Comparison of ENCODE assay signal across 22 cellular contexts in genomic region chr16:27175888-27176287, GRCh38. TPM values are rescaled to one million over a fixed set of nuclear protein-coding genes. Genes with fewer than 3 reads are reported as not detected.
DNase-seq lines count a peak whose midpoint lies in the region; FAIRE-seq and TF ChIP-seq lines count a peak whose summit lies in the region.
"Had no signal": no experiment of that assay in that cellular context is flagged by ENCODE, and none has a peak within 500 bp of the region (broad histone marks: within the 10 kb centered on the region; RNA-seq: fewer than 3 reads in every experiment).

No MANE protein-coding gene starts in this region.

- H3K4me2 ChIP-seq in Loucy (ENCODE audit: low read depth, low read length, poor library complexity, severe bottlenecking): peak overlapping the region; percentile 4

- TF ChIP-seq CTCF in Loucy (conservative IDR thresholded peaks at IDR 0.05; ENCODE audit: low read length) (no peak), adrenal gland (IDR thresholded peaks at IDR 0.05) (no peak), kidney (IDR thresholded peaks at IDR 0.05; ENCODE audit: borderline replicate concordance, extremely low read depth, insufficient read depth) (no peak)

- H3K4me1 ChIP-seq in Loucy (ENCODE audit: insufficient read depth, low read length, poor library complexity, severe bottlenecking) (peaks cover 68% of the 10 kb centered on the region), adrenal gland (replicated peaks in 1 of 2) (no peaks in the 10 kb centered on the region), kidney (ENCODE audit: control insufficient read depth in 1 of 2, insufficient read depth in 1 of 2, low read depth in 1 of 2, low read length in 2 of 2) (peaks cover 0 to 2% of the 10 kb centered on the region in 2 donors)
- H3K4me1 ChIP-seq: pancreas, thyroid gland had no signal

- intact Hi-C loops in adrenal gland (cut with DNase I) (loop anchor here (5.0 to 10.0 kb wide), 3 partner anchors 196 to 289 kb away; no protein-coding TSS in a partner anchor), kidney (cut with DNase I) (loop anchor here (10.0 kb wide), 2 partner anchors 189 to 279 kb away; no protein-coding TSS in a partner anchor)

- H3K27ac ChIP-seq in epithelial cell of prostate: peak overlapping the region; percentile 77
- no peak overlapping the region for H3K27ac ChIP-seq in adrenal gland
- no peak overlapping the region for H3K27ac ChIP-seq in kidney (ENCODE audit: low read depth in 2 of 2, low read length in 2 of 2)
- H3K27ac ChIP-seq: foreskin keratinocyte, pancreas, thyroid gland had no signal

- H3K9me2 ChIP-seq in Loucy (replicated peaks; ENCODE audit: low read depth, low read length): no peaks in the 10 kb centered on the region

- H2AFZ ChIP-seq in Loucy (ENCODE audit: low read length): no peak overlapping the region

- H3K27me3 ChIP-seq in Loucy (ENCODE audit: insufficient read depth, low read length, poor library complexity, severe bottlenecking) (no peaks in the 10 kb centered on the region), adrenal gland (no peaks in the 10 kb centered on the region)
- H3K27me3 ChIP-seq: foreskin keratinocyte, pancreas, thyroid gland had no signal

- no peaks in the 10 kb centered on the region for H3K79me2 ChIP-seq in Loucy (ENCODE audit: insufficient read depth, low read length)

- H3K4me3 ChIP-seq in Loucy (ENCODE audit: low read length, poor library complexity, severe bottlenecking) (no peak overlapping the region), adrenal gland (no peak overlapping the region), kidney (ENCODE audit: low read length in 2 of 2) (no peak overlapping the region)
- H3K4me3 ChIP-seq: pancreas, thyroid gland had no signal

- FAIRE-seq in kidney (lab: Jason Lieb, UNC): no peak
- FAIRE-seq: bronchial epithelial cell, endothelial cell of umbilical vein, pancreas had no signal

- peak; percentile 28 for DNase-seq in activated CD4-positive, alpha-beta T cell treated with anti-CD3 and anti-CD28 coated beads for 48 hours
- no peak for DNase-seq in activated CD4-positive, alpha-beta T cell treated with anti-CD3 and anti-CD28 coated beads, Interleukin-2, amount 50 U/mL, for 4 hours
- DNase-seq in CD1c-positive myeloid dendritic cell (ENCODE audit: extremely low spot score) (peak; percentile 12), epithelial cell of prostate (ENCODE audit: low read depth, low spot score) (no peak), adrenal gland (no peak), kidney (no peak)
- no peak for DNase-seq in stimulated activated CD8-positive, alpha-beta memory T cell treated with anti-CD3 and anti-CD28 coated beads, Interleukin-4, amount 100 ng/mL, for 48 hours
- DNase-seq: activated CD8-positive, alpha-beta memory T cell treated with anti-CD3 and anti-CD28 coated beads for 24 hours; cortex of kidney; foreskin keratinocyte; hypothalamus; naive B cell; NCI-H1694 treated with DMSO at 0.1 percent for 48 hours; NCI-H345; pancreas; RPMI8226; stimulated activated naive B cell treated with anti-CD40 and anti-IgM and Interleukin-4, amounts not matched to agents 10 μg/mL and 1 μg/mL and 100 μg/mL, for 72 hours; SW 1271; thyroid gland had no signal

- no peaks in the 10 kb centered on the region for H3K36me3 ChIP-seq in Loucy (ENCODE audit: insufficient read depth, low read length)
- no peaks in the 10 kb centered on the region for H3K36me3 ChIP-seq in adrenal gland (replicated peaks in 1 of 2)
- H3K36me3 ChIP-seq in kidney (ENCODE audit: control insufficient read depth in 1 of 2, insufficient read depth in 2 of 2, low read length in 2 of 2): no peaks in the 10 kb centered on the region
- H3K36me3 ChIP-seq: pancreas, thyroid gland had no signal

- H3F3A ChIP-seq in Loucy (ENCODE audit: low read depth): peaks cover 19% of the 10 kb centered on the region

- WGBS in adrenal gland, 4 donors: 88 to 92% (median 89%) methylated on average over 8 of the region's 8 CpGs

- H3K9ac ChIP-seq in Loucy (ENCODE audit: low read depth, low read length, poor library complexity, severe bottlenecking) (peak overlapping the region; percentile 60), kidney (ENCODE audit: low read length in 2 of 2) (no peak overlapping the region)

- H4K20me1 ChIP-seq in Loucy (ENCODE audit: insufficient read depth, low read length, poor library complexity, severe bottlenecking): no peaks in the 10 kb centered on the region

- H3K9me3 ChIP-seq in Loucy (ENCODE audit: insufficient read depth, low read depth, low read length) (no peaks in the 10 kb centered on the region), adrenal gland (replicated peaks in 1 of 3) (no peaks in the 10 kb centered on the region), kidney (ENCODE audit: control insufficient read depth in 1 of 2, low read length in 2 of 2) (peaks cover 0 to 4% of the 10 kb centered on the region in 2 donors)
- H3K9me3 ChIP-seq: pancreas, thyroid gland had no signal

- no peak for TF ChIP-seq POLR2A in adrenal gland (IDR thresholded peaks at IDR 0.05)

RNA-seq across cellular contexts. Expression of gene KDM8, which starts 27.4 kb away (rescaled TPM):
- total RNA-seq in adrenal gland (10 to 100 TPM in 2 of 8 donors, 1 to 10 TPM in 6; 3.4 to 10.8 (median 6.8) TPM), kidney (8.5 TPM)
- polyA plus RNA-seq in adrenal gland (10 to 100 TPM in 2 of 3 donors, 1 to 10 TPM in 1; 3.7 to 14.6 (median 11.5) TPM), kidney (ENCODE audit: insufficient read depth, low read depth, low replicate concordance) (6.3 TPM)

Comparison
In these comparisons a context has a peak if more than half of its experiments do, and no peak if none do; other contexts are left out.
1. DNase-seq: peak in activated CD4-positive, alpha-beta T cell treated with anti-CD3 and anti-CD28 coated beads for 48 hours (single experiment) and CD1c-positive myeloid dendritic cell (single experiment); none in activated CD4-positive, alpha-beta T cell treated with anti-CD3 and anti-CD28 coated beads, Interleukin-2, amount 50 U/mL, for 4 hours (0 of 2), epithelial cell of prostate (single experiment), stimulated activated CD8-positive, alpha-beta memory T cell treated with anti-CD3 and anti-CD28 coated beads, Interleukin-4, amount 100 ng/mL, for 48 hours (single experiment), adrenal gland (0 of 7) and kidney (single experiment).